In genomic region chr18:10787293-10787901, GRCh38 we compare ENCODE assay signal across 8 cellular contexts.
DNase-seq lines count a peak whose midpoint lies in the region; ATAC-seq lines count a peak whose summit lies in the region.

No MANE protein-coding gene starts in this region.

- H3K27me3 ChIP-seq in effector memory CD4-positive, alpha-beta T cell (replicated peaks; ENCODE audit: control insufficient read depth, insufficient read depth, low read length, poor library complexity, severe bottlenecking) = no peaks in the 10 kb centered on the region

- H3K4me1 ChIP-seq in effector memory CD4-positive, alpha-beta T cell (ENCODE audit: control insufficient read depth, insufficient read depth, low read length, poor library complexity, severe bottlenecking) = no peaks in the 10 kb centered on the region

- ATAC-seq in GM19452 (IDR thresholded peaks at IDR 0.05; ENCODE audit: unreplicated experiment) = peak; percentile 92
- peak; percentile 88 for ATAC-seq in HG03469 (IDR thresholded peaks at IDR 0.05; ENCODE audit: unreplicated experiment)

- H3K4me3 ChIP-seq in effector memory CD4-positive, alpha-beta T cell (ENCODE audit: insufficient read depth, low read depth, low read length, poor library complexity, severe bottlenecking) = no peak overlapping the region

- H3K9me3 ChIP-seq in effector memory CD4-positive, alpha-beta T cell (ENCODE audit: control insufficient read depth, low read length) = no peaks in the 10 kb centered on the region

- H3K27ac ChIP-seq in effector memory CD4-positive, alpha-beta T cell (ENCODE audit: insufficient read depth, low read length, poor library complexity, severe bottlenecking) = no peak overlapping the region

- no peaks in the 10 kb centered on the region for H3K36me3 ChIP-seq in effector memory CD4-positive, alpha-beta T cell (ENCODE audit: control insufficient read depth, insufficient read depth, low read length)

- peak; percentile 79 for DNase-seq in COLO668 (lab: John Stamatoyannopoulos, UW; ENCODE audit: unreplicated experiment)
- DNase-seq in NCI-H748 (lab: John Stamatoyannopoulos, UW; ENCODE audit: unreplicated experiment) = peak; percentile 78
- DNase-seq in activated CD4-positive, alpha-beta T cell treated with anti-CD3 and anti-CD28 coated beads, Interleukin-2, amount 50 U/mL, for 4 hours = peak; percentile 74 to 78
- peak; percentile 45 to 62 (median 50) for DNase-seq in effector memory CD4-positive, alpha-beta T cell
- peak; percentile 82 for DNase-seq in midbrain (lab: John Stamatoyannopoulos, UW)
- DNase-seq in stimulated activated CD8-positive, alpha-beta memory T cell treated with anti-CD3 and anti-CD28 coated beads, Interleukin-4, amount 100 ng/mL, for 48 hours = peak; percentile 95
